ENCODE assay signal across 2 cellular contexts in the genomic region with DNA sequence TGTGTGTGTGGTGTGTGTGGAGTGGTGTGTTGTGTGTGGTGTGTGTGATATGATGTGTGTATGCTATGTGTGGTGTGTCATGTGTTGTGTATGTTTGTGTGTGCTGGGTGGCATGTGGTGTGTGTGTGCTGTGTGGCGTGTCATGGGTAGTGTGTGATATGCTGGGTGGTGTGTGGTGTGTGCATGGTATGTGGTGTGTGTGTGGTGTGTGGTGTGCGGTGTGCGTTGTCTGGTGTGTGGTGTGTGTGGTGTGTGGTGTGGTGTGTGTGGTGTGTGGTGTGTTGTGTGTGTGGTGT.
TF ChIP-seq lines count a peak whose summit lies in the region.

No MANE protein-coding gene starts in this region.

TF ChIP-seq in IMR-90, 13 proteins besides CTCF, POLR2A, EP300 and RAD21:
- TF ChIP-seq NFE2L2 (IDR thresholded peaks at IDR 0.05; ENCODE audit: low read depth, low read length) (no peak), MAFK (IDR thresholded peaks at IDR 0.05; ENCODE audit: low read depth, low read length) (no peak), BHLHE40 (IDR thresholded peaks at IDR 0.05; ENCODE audit: low read depth, low read length) (no peak), MAZ (IDR thresholded peaks at IDR 0.05; ENCODE audit: borderline replicate concordance, low read depth, low read length) (no peak), RFX5 (IDR thresholded peaks at IDR 0.05; ENCODE audit: low read depth, low read length) (no peak), FOS (IDR thresholded peaks at IDR 0.05; ENCODE audit: low read depth, low read length) (no peak), RCOR1 (IDR thresholded peaks at IDR 0.05; ENCODE audit: insufficient replicate concordance, low read length) (no peak), CEBPB (IDR thresholded peaks at IDR 0.05; ENCODE audit: low read depth, low read length) (no peak), CHD1 (IDR thresholded peaks at IDR 0.05; ENCODE audit: low read depth, low read length) (no peak), SMC3 (IDR thresholded peaks at IDR 0.05; ENCODE audit: low read depth, low read length) (no peak), MXI1 (IDR thresholded peaks at IDR 0.05; ENCODE audit: borderline replicate concordance, low read depth, low read length) (no peak)
- TF ChIP-seq, protein P1, sequence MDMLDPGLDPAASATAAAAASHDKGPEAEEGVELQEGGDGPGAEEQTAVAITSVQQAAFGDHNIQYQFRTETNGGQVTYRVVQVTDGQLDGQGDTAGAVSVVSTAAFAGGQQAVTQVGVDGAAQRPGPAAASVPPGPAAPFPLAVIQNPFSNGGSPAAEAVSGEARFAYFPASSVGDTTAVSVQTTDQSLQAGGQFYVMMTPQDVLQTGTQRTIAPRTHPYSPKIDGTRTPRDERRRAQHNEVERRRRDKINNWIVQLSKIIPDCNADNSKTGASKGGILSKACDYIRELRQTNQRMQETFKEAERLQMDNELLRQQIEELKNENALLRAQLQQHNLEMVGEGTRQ (IDR thresholded peaks at IDR 0.05; ENCODE audit: low read depth, low read length) = no peak
- TF ChIP-seq, protein P2, sequence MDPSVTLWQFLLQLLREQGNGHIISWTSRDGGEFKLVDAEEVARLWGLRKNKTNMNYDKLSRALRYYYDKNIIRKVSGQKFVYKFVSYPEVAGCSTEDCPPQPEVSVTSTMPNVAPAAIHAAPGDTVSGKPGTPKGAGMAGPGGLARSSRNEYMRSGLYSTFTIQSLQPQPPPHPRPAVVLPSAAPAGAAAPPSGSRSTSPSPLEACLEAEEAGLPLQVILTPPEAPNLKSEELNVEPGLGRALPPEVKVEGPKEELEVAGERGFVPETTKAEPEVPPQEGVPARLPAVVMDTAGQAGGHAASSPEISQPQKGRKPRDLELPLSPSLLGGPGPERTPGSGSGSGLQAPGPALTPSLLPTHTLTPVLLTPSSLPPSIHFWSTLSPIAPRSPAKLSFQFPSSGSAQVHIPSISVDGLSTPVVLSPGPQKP (IDR thresholded peaks at IDR 0.05; ENCODE audit: borderline replicate concordance, low read depth, low read length) = no peak

TF ChIP-seq in K562, 482 proteins besides CTCF, POLR2A, EP300 and RAD21 (continues in another document):
- no peak for TF ChIP-seq POLR2G (IDR thresholded peaks at IDR 0.05; ENCODE audit: low read depth, low read length)
- TF ChIP-seq DIDO1 (tag; IDR thresholded peaks at IDR 0.05; ENCODE audit: low read depth) = 0 out of 2 replicates have a peak, but pooled peaks have one; percentile 18
- TF ChIP-seq ZFP1 (CRISPR knock-in tag; IDR thresholded peaks at IDR 0.05) = no peak
- no peak for TF ChIP-seq FOXM1 (IDR thresholded peaks at IDR 0.05; ENCODE audit: low read depth)
- TF ChIP-seq FOXM1 (CRISPR knock-in tag; IDR thresholded peaks at IDR 0.05; ENCODE audit: low read depth) = 0 out of 2 replicates have a peak, but pooled peaks have one; percentile 20
- TF ChIP-seq KLF6 (CRISPR knock-in tag; IDR thresholded peaks at IDR 0.05; ENCODE audit: borderline replicate concordance) = no peak
- TF ChIP-seq KAT7 (CRISPR knock-in tag; IDR thresholded peaks at IDR 0.05; ENCODE audit: borderline replicate concordance) = no peak
- no peak for TF ChIP-seq ZNF764 (CRISPR knock-in tag; IDR thresholded peaks at IDR 0.05; ENCODE audit: low read depth)
- no peak for TF ChIP-seq MTA3 (IDR thresholded peaks at IDR 0.05; ENCODE audit: borderline replicate concordance)
- no peak for TF ChIP-seq NR3C1 (CRISPR knock-in tag; IDR thresholded peaks at IDR 0.05)
- TF ChIP-seq ZZZ3 (IDR thresholded peaks at IDR 0.05) = no peak
- TF ChIP-seq TCF3 (CRISPR knock-in tag; IDR thresholded peaks at IDR 0.05) = no peak
- TF ChIP-seq NCOA6 (IDR thresholded peaks at IDR 0.05) = no peak
- no peak for TF ChIP-seq ZNF384 (IDR thresholded peaks at IDR 0.05; ENCODE audit: low read depth, low read length)
- 0 out of 2 replicates have a peak, but pooled peaks have one; percentile 16 for TF ChIP-seq HDGF (IDR thresholded peaks at IDR 0.05)
- TF ChIP-seq, protein P3, sequence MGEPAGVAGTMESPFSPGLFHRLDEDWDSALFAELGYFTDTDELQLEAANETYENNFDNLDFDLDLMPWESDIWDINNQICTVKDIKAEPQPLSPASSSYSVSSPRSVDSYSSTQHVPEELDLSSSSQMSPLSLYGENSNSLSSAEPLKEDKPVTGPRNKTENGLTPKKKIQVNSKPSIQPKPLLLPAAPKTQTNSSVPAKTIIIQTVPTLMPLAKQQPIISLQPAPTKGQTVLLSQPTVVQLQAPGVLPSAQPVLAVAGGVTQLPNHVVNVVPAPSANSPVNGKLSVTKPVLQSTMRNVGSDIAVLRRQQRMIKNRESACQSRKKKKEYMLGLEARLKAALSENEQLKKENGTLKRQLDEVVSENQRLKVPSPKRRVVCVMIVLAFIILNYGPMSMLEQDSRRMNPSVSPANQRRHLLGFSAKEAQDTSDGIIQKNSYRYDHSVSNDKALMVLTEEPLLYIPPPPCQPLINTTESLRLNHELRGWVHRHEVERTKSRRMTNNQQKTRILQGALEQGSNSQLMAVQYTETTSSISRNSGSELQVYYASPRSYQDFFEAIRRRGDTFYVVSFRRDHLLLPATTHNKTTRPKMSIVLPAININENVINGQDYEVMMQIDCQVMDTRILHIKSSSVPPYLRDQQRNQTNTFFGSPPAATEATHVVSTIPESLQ (CRISPR knock-in tag; IDR thresholded peaks at IDR 0.05) = no peak
- TF ChIP-seq, protein P4, sequence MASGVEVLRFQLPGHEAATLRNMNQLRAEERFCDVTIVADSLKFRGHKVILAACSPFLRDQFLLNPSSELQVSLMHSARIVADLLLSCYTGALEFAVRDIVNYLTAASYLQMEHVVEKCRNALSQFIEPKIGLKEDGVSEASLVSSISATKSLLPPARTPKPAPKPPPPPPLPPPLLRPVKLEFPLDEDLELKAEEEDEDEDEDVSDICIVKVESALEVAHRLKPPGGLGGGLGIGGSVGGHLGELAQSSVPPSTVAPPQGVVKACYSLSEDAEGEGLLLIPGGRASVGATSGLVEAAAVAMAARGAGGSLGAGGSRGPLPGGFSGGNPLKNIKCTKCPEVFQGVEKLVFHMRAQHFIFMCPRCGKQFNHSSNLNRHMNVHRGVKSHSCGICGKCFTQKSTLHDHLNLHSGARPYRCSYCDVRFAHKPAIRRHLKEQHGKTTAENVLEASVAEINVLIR (CRISPR knock-in tag; IDR thresholded peaks at IDR 0.05) = no peak
- peak; percentile 31; the same call in 1 of the 2 replicates for TF ChIP-seq DPF2 (IDR thresholded peaks at IDR 0.05)
- no peak for TF ChIP-seq HDAC8 (tag; IDR thresholded peaks at IDR 0.05)
- no peak for TF ChIP-seq FOSL1 (tag; conservative IDR thresholded peaks at IDR 0.05)
- no peak for TF ChIP-seq CHD2 (IDR thresholded peaks at IDR 0.05; ENCODE audit: low read depth, low read length)
- no peak for TF ChIP-seq TEAD2 (tag; IDR thresholded peaks at IDR 0.05)
- peak; percentile 74; the same call in 1 of the 2 replicates for TF ChIP-seq ADNP (tag; IDR thresholded peaks at IDR 0.05)
- TF ChIP-seq, protein P5, sequence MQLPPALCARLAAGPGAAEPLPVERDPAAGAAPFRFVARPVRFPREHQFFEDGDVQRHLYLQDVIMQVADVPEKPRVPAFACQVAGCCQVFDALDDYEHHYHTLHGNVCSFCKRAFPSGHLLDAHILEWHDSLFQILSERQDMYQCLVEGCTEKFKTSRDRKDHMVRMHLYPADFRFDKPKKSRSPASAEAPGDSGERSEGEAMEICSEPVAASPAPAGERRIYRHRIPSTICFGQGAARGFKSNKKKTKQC (CRISPR knock-in tag; IDR thresholded peaks at IDR 0.05) = no peak
- TF ChIP-seq JUN (IDR thresholded peaks at IDR 0.05; ENCODE audit: borderline replicate concordance, low read depth, low read length) = no peak
- TF ChIP-seq JUN (CRISPR knock-in tag; IDR thresholded peaks at IDR 0.05; ENCODE audit: borderline replicate concordance) = no peak
- no peak for TF ChIP-seq MCM5 (IDR thresholded peaks at IDR 0.05; ENCODE audit: low read depth)
- no peak for TF ChIP-seq ETV6 (IDR thresholded peaks at IDR 0.05; ENCODE audit: borderline replicate concordance in 1 of 2, low read depth in 2 of 2, low read length in 1 of 2)
- TF ChIP-seq ETV6 (CRISPR knock-in tag; IDR thresholded peaks at IDR 0.05; ENCODE audit: borderline replicate concordance) = no peak
- peak; percentile 10; the same call in 1 of the 2 replicates for TF ChIP-seq SMARCA5 (IDR thresholded peaks at IDR 0.05)
- TF ChIP-seq ZNF347 (CRISPR knock-in tag; IDR thresholded peaks at IDR 0.05; ENCODE audit: low read depth) = no peak
- TF ChIP-seq ZNF140 (CRISPR knock-in tag; IDR thresholded peaks at IDR 0.05) = no peak
- no peak for TF ChIP-seq RFX1 (IDR thresholded peaks at IDR 0.05)
- TF ChIP-seq, protein P6, sequence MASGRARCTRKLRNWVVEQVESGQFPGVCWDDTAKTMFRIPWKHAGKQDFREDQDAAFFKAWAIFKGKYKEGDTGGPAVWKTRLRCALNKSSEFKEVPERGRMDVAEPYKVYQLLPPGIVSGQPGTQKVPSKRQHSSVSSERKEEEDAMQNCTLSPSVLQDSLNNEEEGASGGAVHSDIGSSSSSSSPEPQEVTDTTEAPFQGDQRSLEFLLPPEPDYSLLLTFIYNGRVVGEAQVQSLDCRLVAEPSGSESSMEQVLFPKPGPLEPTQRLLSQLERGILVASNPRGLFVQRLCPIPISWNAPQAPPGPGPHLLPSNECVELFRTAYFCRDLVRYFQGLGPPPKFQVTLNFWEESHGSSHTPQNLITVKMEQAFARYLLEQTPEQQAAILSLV (tag; IDR thresholded peaks at IDR 0.05) = no peak
- TF ChIP-seq, protein P7, sequence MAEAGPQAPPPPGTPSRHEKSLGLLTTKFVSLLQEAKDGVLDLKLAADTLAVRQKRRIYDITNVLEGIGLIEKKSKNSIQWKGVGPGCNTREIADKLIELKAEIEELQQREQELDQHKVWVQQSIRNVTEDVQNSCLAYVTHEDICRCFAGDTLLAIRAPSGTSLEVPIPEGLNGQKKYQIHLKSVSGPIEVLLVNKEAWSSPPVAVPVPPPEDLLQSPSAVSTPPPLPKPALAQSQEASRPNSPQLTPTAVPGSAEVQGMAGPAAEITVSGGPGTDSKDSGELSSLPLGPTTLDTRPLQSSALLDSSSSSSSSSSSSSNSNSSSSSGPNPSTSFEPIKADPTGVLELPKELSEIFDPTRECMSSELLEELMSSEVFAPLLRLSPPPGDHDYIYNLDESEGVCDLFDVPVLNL (CRISPR knock-in tag; IDR thresholded peaks at IDR 0.05; ENCODE audit: low read depth) = no peak
- TF ChIP-seq KDM1A (IDR thresholded peaks at IDR 0.05) = no peak
- TF ChIP-seq ZBED1 (IDR thresholded peaks at IDR 0.05) = no peak
- TF ChIP-seq, protein P8, sequence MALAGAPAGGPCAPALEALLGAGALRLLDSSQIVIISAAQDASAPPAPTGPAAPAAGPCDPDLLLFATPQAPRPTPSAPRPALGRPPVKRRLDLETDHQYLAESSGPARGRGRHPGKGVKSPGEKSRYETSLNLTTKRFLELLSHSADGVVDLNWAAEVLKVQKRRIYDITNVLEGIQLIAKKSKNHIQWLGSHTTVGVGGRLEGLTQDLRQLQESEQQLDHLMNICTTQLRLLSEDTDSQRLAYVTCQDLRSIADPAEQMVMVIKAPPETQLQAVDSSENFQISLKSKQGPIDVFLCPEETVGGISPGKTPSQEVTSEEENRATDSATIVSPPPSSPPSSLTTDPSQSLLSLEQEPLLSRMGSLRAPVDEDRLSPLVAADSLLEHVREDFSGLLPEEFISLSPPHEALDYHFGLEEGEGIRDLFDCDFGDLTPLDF (CRISPR knock-in tag; IDR thresholded peaks at IDR 0.05) = no peak
- TF ChIP-seq, protein P9, sequence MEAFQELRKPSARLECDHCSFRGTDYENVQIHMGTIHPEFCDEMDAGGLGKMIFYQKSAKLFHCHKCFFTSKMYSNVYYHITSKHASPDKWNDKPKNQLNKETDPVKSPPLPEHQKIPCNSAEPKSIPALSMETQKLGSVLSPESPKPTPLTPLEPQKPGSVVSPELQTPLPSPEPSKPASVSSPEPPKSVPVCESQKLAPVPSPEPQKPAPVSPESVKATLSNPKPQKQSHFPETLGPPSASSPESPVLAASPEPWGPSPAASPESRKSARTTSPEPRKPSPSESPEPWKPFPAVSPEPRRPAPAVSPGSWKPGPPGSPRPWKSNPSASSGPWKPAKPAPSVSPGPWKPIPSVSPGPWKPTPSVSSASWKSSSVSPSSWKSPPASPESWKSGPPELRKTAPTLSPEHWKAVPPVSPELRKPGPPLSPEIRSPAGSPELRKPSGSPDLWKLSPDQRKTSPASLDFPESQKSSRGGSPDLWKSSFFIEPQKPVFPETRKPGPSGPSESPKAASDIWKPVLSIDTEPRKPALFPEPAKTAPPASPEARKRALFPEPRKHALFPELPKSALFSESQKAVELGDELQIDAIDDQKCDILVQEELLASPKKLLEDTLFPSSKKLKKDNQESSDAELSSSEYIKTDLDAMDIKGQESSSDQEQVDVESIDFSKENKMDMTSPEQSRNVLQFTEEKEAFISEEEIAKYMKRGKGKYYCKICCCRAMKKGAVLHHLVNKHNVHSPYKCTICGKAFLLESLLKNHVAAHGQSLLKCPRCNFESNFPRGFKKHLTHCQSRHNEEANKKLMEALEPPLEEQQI (IDR thresholded peaks at IDR 0.05) = no peak
- no peak for TF ChIP-seq SAP30 (IDR thresholded peaks at IDR 0.05; ENCODE audit: borderline replicate concordance, insufficient read depth, low read depth, low read length, poor library complexity, severe bottlenecking)
- TF ChIP-seq MAFG (tag; conservative IDR thresholded peaks at IDR 0.05) = no peak
- TF ChIP-seq TFAM (CRISPR knock-in tag; conservative IDR thresholded peaks at IDR 0.05) = no peak
- no peak for TF ChIP-seq TCF7L2 (IDR thresholded peaks at IDR 0.05; ENCODE audit: low read depth, low read length)
- TF ChIP-seq ZNF165 (CRISPR knock-in tag; IDR thresholded peaks at IDR 0.05; ENCODE audit: borderline replicate concordance) = no peak
- no peak for TF ChIP-seq U2AF2 (optimal IDR thresholded peaks at IDR 0.05; ENCODE audit: low read depth, low read length)
